Comparison of ENCODE assay signal across 23 cellular contexts in the genomic region with DNA sequence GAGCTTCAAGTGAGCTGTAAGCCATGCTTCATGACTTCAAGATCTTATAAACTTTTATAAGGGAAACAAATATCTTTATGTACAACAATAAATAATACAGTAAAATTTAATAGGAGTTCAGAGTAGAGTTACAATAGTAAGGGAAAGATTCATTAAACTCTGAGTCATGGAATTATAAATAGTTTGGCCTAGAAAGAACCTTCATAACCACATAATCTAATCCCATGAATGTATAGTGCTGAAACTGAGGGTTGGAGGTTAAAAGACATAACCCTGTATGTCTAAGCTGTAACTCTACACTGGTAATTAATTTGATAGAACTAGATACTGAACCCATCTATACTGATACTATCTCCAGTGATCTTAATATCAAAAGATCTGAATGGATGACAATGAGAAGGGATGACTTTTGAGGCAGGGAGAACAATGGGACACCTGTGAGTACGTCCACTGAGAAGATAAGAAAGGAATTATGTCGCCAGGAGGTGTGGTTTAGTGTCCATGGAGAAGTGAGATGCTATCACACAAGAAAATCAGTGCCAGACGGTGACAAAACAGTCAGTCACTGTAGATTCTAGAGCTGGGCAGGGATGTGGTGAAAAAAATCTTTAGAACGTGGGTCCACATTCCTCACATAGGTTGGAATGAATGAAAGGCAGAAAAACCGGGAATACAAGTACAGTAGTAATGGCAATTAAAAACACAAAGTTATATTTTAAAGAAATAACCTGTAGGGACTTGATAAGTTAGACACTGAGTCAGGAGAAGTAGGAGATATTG. TPM values are rescaled to one million over a fixed set of nuclear protein-coding genes. Genes with fewer than 3 reads are reported as not detected.
A peak's percentile ranks its signal among the peaks of the same experiment; 100 is the strongest.
DNase-seq lines count a peak whose midpoint lies in the region; ATAC-seq, FAIRE-seq and TF ChIP-seq lines count a peak whose summit lies in the region.
"Had no signal": no experiment of that assay in that cellular context is flagged by ENCODE, and none has a peak within 500 bp of the region (broad histone marks: within the 10 kb centered on the region; RNA-seq: fewer than 3 reads in every experiment).

No MANE protein-coding gene starts in this region.

- no peaks in the 10 kb centered on the region for H3K27me3 ChIP-seq in bronchial epithelial cell (ENCODE audit: control insufficient read depth, insufficient read depth, low read length)
- H3K27me3 ChIP-seq: gastrocnemius medialis, sigmoid colon had no signal

- no peaks in the 10 kb centered on the region for H3K36me3 ChIP-seq in bronchial epithelial cell (ENCODE audit: control insufficient read depth, insufficient read depth, low read length)
- H3K36me3 ChIP-seq: gastrocnemius medialis, sigmoid colon, suprapubic skin had no signal

- FAIRE-seq in bronchial epithelial cell (lab: Jason Lieb, UNC), result no peak
- FAIRE-seq: HepG2, kidney had no signal

- H3K4me3 ChIP-seq in AG10803 (ENCODE audit: low read length) (no peak overlapping the region), LNCaP clone FGC (ENCODE audit: low read depth, low read length) (no peak overlapping the region), bronchial epithelial cell (ENCODE audit: low read depth, low read length) (no peak overlapping the region)
- H3K4me3 ChIP-seq: gastrocnemius medialis, sigmoid colon, SK-N-MC, suprapubic skin had no signal

- no peak for TF ChIP-seq CTCF in AG10803 (conservative IDR thresholded peaks at IDR 0.05; ENCODE audit: low read length)
- no peak for TF ChIP-seq CTCF in LNCaP clone FGC (IDR thresholded peaks at IDR 0.05; ENCODE audit: control insufficient read depth, extremely low read depth, insufficient read depth)
- no peak for TF ChIP-seq CTCF in bronchial epithelial cell (IDR thresholded peaks at IDR 0.05; ENCODE audit: insufficient read depth, low read length, severe bottlenecking)

- ATAC-seq in HG02798 (IDR thresholded peaks at IDR 0.05; ENCODE audit: poor library complexity, unreplicated experiment), result no peak
- ATAC-seq: CD8-positive, alpha-beta T cell; gastrocnemius medialis; HepG2; stimulated activated effector memory CD8-positive, alpha-beta T cell treated with anti-CD3 and anti-CD28 coated beads, Interleukin-12 subunit alpha, Interleukin-12 subunit beta, amount 100 ng/mL, for 72 hours; WTC11 had no signal

- DNase-seq in AG10803 (ENCODE audit: low read depth), result peak; percentile 22
- peak; percentile 88 for DNase-seq in LNCaP clone FGC (ENCODE audit: low read depth)
- DNase-seq in bronchial epithelial cell (ENCODE audit: low read depth), result peak; percentile 83
- DNase-seq in left kidney (ENCODE audit: low read depth, low spot score), result peak; percentile 15
- no peak for DNase-seq in mucosa of gallbladder (ENCODE audit: low spot score)
- no peak for DNase-seq in foreskin melanocyte
- DNase-seq in DMS79 (lab: John Stamatoyannopoulos, UW), result no peak
- DNase-seq: activated CD4-positive, alpha-beta T cell treated with anti-CD3 and anti-CD28 coated beads, Interleukin-2, amount 50 U/mL, for 4 hours; activated effector memory CD4-positive, alpha-beta T cell treated with Interleukin-2 at 50 U/mL for 16 hours; CD8-positive, alpha-beta T cell; DND-41; gastrocnemius medialis; H7; kidney; NCI-H1417; sigmoid colon had no signal

RNA-seq across cellular contexts. Expression of gene IL1F10, which starts 1.1 kb away (rescaled TPM):
- total RNA-seq in bronchial epithelial cell, result not detected in 2 replicates
- not detected for total RNA-seq in mucosa of gallbladder
- total RNA-seq: CD8-positive, alpha-beta T cell; gastrocnemius medialis; H7; HepG2; kidney; mesenteric fat pad; sigmoid colon; WTC11 had no signal

RNA-seq across cellular contexts. Expression of gene IL36RN, which starts 9.9 kb away (rescaled TPM):
- total RNA-seq in bronchial epithelial cell (1.1 and 1.9 TPM in 2 replicates), mucosa of gallbladder (not detected)
- total RNA-seq: CD8-positive, alpha-beta T cell; gastrocnemius medialis; H7; HepG2; kidney; mesenteric fat pad; sigmoid colon; WTC11 had no signal

RNA-seq across cellular contexts. Expression of gene IL36B, which starts 16.2 kb away (rescaled TPM):
- total RNA-seq in bronchial epithelial cell, result 0.13 TPM in 1 of 2 replicates, not detected in the other
- not detected for total RNA-seq in mucosa of gallbladder
- total RNA-seq: CD8-positive, alpha-beta T cell; gastrocnemius medialis; H7; HepG2; kidney; mesenteric fat pad; sigmoid colon; WTC11 had no signal

RNA-seq across cellular contexts. Expression of gene IL1RN, which starts 58.5 kb away (rescaled TPM):
- total RNA-seq in bronchial epithelial cell (71.9 and 113 TPM in 2 replicates), mucosa of gallbladder (32.4 TPM)
- total RNA-seq: CD8-positive, alpha-beta T cell; H7; WTC11 had no signal

Comparison
In these comparisons a context has a peak if more than half of its experiments do, and no peak if none do; other contexts are left out.
1. DNase-seq: peak in AG10803 (single experiment), LNCaP clone FGC (single experiment), bronchial epithelial cell (single experiment) and left kidney (single experiment); none in mucosa of gallbladder (single experiment), foreskin melanocyte (single experiment) and DMS79 (single experiment).